ENCODE assay signal across 8 cellular contexts in genomic region chr16:77190190-77190477, GRCh38. TPM values are rescaled to one million over a fixed set of nuclear protein-coding genes. Genes with fewer than 3 reads are reported as not detected.
DNase-seq lines count a peak whose midpoint lies in the region; ATAC-seq, FAIRE-seq and TF ChIP-seq lines count a peak whose summit lies in the region.

No MANE protein-coding gene starts in this region.

- peaks cover 10 to 30% (median 21%) of the 10 kb centered on the region in 11 experiments; a peak in 19 of 22 replicates for H4K20me1 ChIP-seq in BLaER1 treated with 17β-estradiol and CSF1 and Interleukin-3, amounts not matched to agents 10 nM and 100 nM

- no peak for FAIRE-seq in GM12891 (lab: Jason Lieb, UNC)

- H3K4me1 ChIP-seq in BLaER1 treated with 17β-estradiol and CSF1 and Interleukin-3, amounts not matched to agents 10 nM and 100 nM: peaks cover 23 to 39% (median 29%) of the 10 kb centered on the region in 10 experiments
- peaks cover 18% of the 10 kb centered on the region for H3K4me1 ChIP-seq in body of pancreas
- peaks cover 8 to 11% of the 10 kb centered on the region in 2 donors for H3K4me1 ChIP-seq in mucosa of rectum (ENCODE audit: control insufficient read depth in 2 of 2, insufficient read depth in 2 of 2, low read length in 2 of 2)

- DNase-seq in body of pancreas (no peak), GM12891 (ENCODE audit: insufficient read length, low spot score) (no peak), glomerular visceral epithelial cell (ENCODE audit: extremely low spot score) (no peak), iPS-NIHi7 (ENCODE audit: extremely low spot score) (no peak)

- H3K4me2 ChIP-seq in BLaER1 treated with 17β-estradiol and CSF1 and Interleukin-3, amounts not matched to agents 10 nM and 100 nM: peak overlapping the region; percentile 80 to 97 (median 92)

- no peak for TF ChIP-seq CTCF in body of pancreas (IDR thresholded peaks at IDR 0.05)

- H3K9ac ChIP-seq in BLaER1 treated with 17β-estradiol and CSF1 and Interleukin-3, amounts not matched to agents 10 nM and 100 nM: peak overlapping the region; percentile 84 to 94 (median 90)
- H3K9ac ChIP-seq in mucosa of rectum (ENCODE audit: low read depth in 1 of 2, low read length in 2 of 2): peak overlapping the region; percentile 93 to 94

- peak overlapping the region; percentile 92 to 97 (median 94) for H3K27ac ChIP-seq in BLaER1 treated with 17β-estradiol and CSF1 and Interleukin-3, amounts not matched to agents 10 nM and 100 nM
- H3K27ac ChIP-seq in body of pancreas: peak overlapping the region; percentile 84 to 99 (median 96)
- H3K27ac ChIP-seq in mucosa of rectum (ENCODE audit: low read depth in 2 of 2, low read length in 2 of 2): peak overlapping the region; percentile 99

- TF ChIP-seq POLR2A in body of pancreas (IDR thresholded peaks at IDR 0.05) (no peak), GM12891 (IDR thresholded peaks at IDR 0.05; ENCODE audit: low read depth, low read length) (no peak)

- 0% methylated on average over 18 to 19 of the region's 19 CpGs for WGBS in body of pancreas, 2 donors

- intact Hi-C loops in body of pancreas (cut with DNase I): no loop called here

- H3K4me3 ChIP-seq in BLaER1 treated with 17β-estradiol and CSF1 and Interleukin-3, amounts not matched to agents 10 nM and 100 nM: peak overlapping the region; percentile 80 to 97 (median 90)
- H3K4me3 ChIP-seq in body of pancreas: peak overlapping the region; percentile 46 to 55
- peak overlapping the region; percentile 96 to 98 for H3K4me3 ChIP-seq in mucosa of rectum (ENCODE audit: low read length in 2 of 2)

- ATAC-seq in HG03066 (IDR thresholded peaks at IDR 0.05; ENCODE audit: low read depth, unreplicated experiment) (peak; percentile 0), body of pancreas (no peak), GM18861 (IDR thresholded peaks at IDR 0.05; ENCODE audit: unreplicated experiment) (no peak)

- no peaks in the 10 kb centered on the region for H3K27me3 ChIP-seq in BLaER1 treated with 17β-estradiol and CSF1 and Interleukin-3, amounts not matched to agents 10 nM and 100 nM
- H3K27me3 ChIP-seq in body of pancreas (no peaks in the 10 kb centered on the region), mucosa of rectum (ENCODE audit: control insufficient read depth in 2 of 2, insufficient read depth in 2 of 2, low read length in 2 of 2) (no peaks in the 10 kb centered on the region)

- peaks cover 24 to 30% (median 28%) of the 10 kb centered on the region in 11 experiments for H3K36me3 ChIP-seq in BLaER1 treated with 17β-estradiol and CSF1 and Interleukin-3, amounts not matched to agents 10 nM and 100 nM
- H3K36me3 ChIP-seq in body of pancreas (replicated peaks in 1 of 2; ENCODE audit: insufficient read depth in 1 of 2, low read depth in 2 of 2) (peaks cover 0 to 8% of the 10 kb centered on the region in 2 donors), mucosa of rectum (ENCODE audit: control insufficient read depth in 2 of 2, insufficient read depth in 2 of 2, low read length in 2 of 2) (peaks cover 15 to 24% of the 10 kb centered on the region in 2 donors)

- no peaks in the 10 kb centered on the region for H3K9me3 ChIP-seq in BLaER1 treated with 17β-estradiol and CSF1 and Interleukin-3, amounts not matched to agents 10 nM and 100 nM (replicated peaks in 1 of 11)
- H3K9me3 ChIP-seq in body of pancreas (no peaks in the 10 kb centered on the region), mucosa of rectum (ENCODE audit: control insufficient read depth in 2 of 2, low read length in 2 of 2) (no peaks in the 10 kb centered on the region)

TF ChIP-seq in GM12891, 5 proteins besides CTCF, POLR2A, EP300 and RAD21:
- TF ChIP-seq SPI1 (IDR thresholded peaks at IDR 0.05; ENCODE audit: low read depth, low read length) (no peak), POU2F2 (IDR thresholded peaks at IDR 0.05; ENCODE audit: low read depth, low read length) (no peak), TAF1 (IDR thresholded peaks at IDR 0.05; ENCODE audit: low read depth, low read length) (no peak), POLR2AphosphoS5 (IDR thresholded peaks at IDR 0.05; ENCODE audit: low read depth, low read length) (no peak), PAX5 (IDR thresholded peaks at IDR 0.05; ENCODE audit: insufficient read depth, low read length, severe bottlenecking) (no peak)

RNA-seq across cellular contexts. Expression of gene MON1B, which starts 0.9 kb away (rescaled TPM):
- total RNA-seq in body of pancreas: 10 to 100 TPM; 15.6 to 22.4 TPM
- polyA plus RNA-seq in GM12891 (2012; ENCODE audit: low read depth, missing spikeins): 22.4 TPM

RNA-seq across cellular contexts. Expression of gene SYCE1L, which starts 9.1 kb away (rescaled TPM):
- 1 to 10 TPM in 1 of 2 donors, not detected in 1; 1.0 TPM for total RNA-seq in body of pancreas
- polyA plus RNA-seq in GM12891 (2012; ENCODE audit: low read depth, missing spikeins): 6.0 TPM
